ENCODE assay signal across 8 cellular contexts in genomic region chr5:99033014-99033931, GRCh38.
DNase-seq lines count a peak whose midpoint lies in the region; ATAC-seq, FAIRE-seq and TF ChIP-seq lines count a peak whose summit lies in the region.

No MANE protein-coding gene starts in this region.

- TF ChIP-seq CTCF in left lung (IDR thresholded peaks at IDR 0.05) = no peak
- no peak for TF ChIP-seq CTCF in H9 (conservative IDR thresholded peaks at IDR 0.05)

- no peak overlapping the region for H2AK5ac ChIP-seq in H9 (ENCODE audit: insufficient read length, low read length)

- intact Hi-C loops in left lung (cut with DNase I) (loop anchor here in 1 of 2 donors (5.0 kb wide), 1 partner anchor 126 kb away; no protein-coding TSS in a partner anchor), aorta (cut with DNase I) (loop anchor here (2.0 kb wide), 1 partner anchor 126 kb away; no protein-coding TSS in a partner anchor)

- FAIRE-seq in GM18507 (lab: Jason Lieb, UNC) = peak; percentile 87

- no peak overlapping the region for H3T11ph ChIP-seq in H9 (ENCODE audit: low read length)

- no peaks in the 10 kb centered on the region for H3K9me3 ChIP-seq in left lung
- no peaks in the 10 kb centered on the region for H3K9me3 ChIP-seq in aorta (ENCODE audit: control insufficient read depth, low read length)
- no peaks in the 10 kb centered on the region for H3K9me3 ChIP-seq in H9 (ENCODE audit: control insufficient read depth, low read depth, low read length)

- peaks cover 5% of the 10 kb centered on the region for H3K36me3 Mint-ChIP-seq in activated naive CD8-positive, alpha-beta T cell
- no peaks in the 10 kb centered on the region for H3K36me3 Mint-ChIP-seq in H9 (ENCODE audit: insufficient read depth in 1 of 3, low read depth in 3 of 3)

- peaks cover 9% of the 10 kb centered on the region for H3K9me3 Mint-ChIP-seq in activated naive CD8-positive, alpha-beta T cell (ENCODE audit: low read depth)
- H3K9me3 Mint-ChIP-seq in H9 = no peaks in the 10 kb centered on the region

- H3K4me2 ChIP-seq in H9 (ENCODE audit: insufficient read depth, insufficient read length, low read length) = no peak overlapping the region

- no peaks in the 10 kb centered on the region for H3K27me3 Mint-ChIP-seq in activated naive CD8-positive, alpha-beta T cell
- peaks cover under 1% of the 10 kb centered on the region; the same call in 1 of the 2 replicates for H3K27me3 Mint-ChIP-seq in H9 (ENCODE audit: low read depth)

- H3K79me2 ChIP-seq in H9 (ENCODE audit: insufficient read depth, low read length) = no peaks in the 10 kb centered on the region

- no peaks in the 10 kb centered on the region for H3K79me1 ChIP-seq in H9 (ENCODE audit: insufficient read depth, low read depth, low read length, poor library complexity, severe bottlenecking)

- no peak overlapping the region for H3K56ac ChIP-seq in H9 (ENCODE audit: insufficient read length, low read depth, low read length)

- DNase-seq in GM18507 (ENCODE audit: extremely low spot score, insufficient read length, low read depth) (no peak), left lung (no peak), aorta (no peak), HuH-7 (ENCODE audit: low spot score) (no peak), H9 (no peak), Ammon's horn (ENCODE audit: low spot score) (no peak)

- 55 to 58% methylated on average over 6 of the region's 6 CpGs for WGBS in aorta, 2 donors
- WGBS in H9 (ENCODE audit: extremely low coverage, insufficient read length, low lambda C conversion rate) = no CpG with 5 or more reads among the region's 6 CpGs

- H3K4ac ChIP-seq in H9 (ENCODE audit: low read depth, low read length) = no peak overlapping the region

- no peak overlapping the region for H3K9ac ChIP-seq in H9 (ENCODE audit: extremely low read depth, insufficient read length, low read length)

- no peak overlapping the region for H2BK15ac ChIP-seq in H9 (ENCODE audit: low read depth, low read length)

- H3K27ac ChIP-seq in left lung (peak overlapping the region; percentile 63 to 73), aorta (ENCODE audit: low read depth in 1 of 2, low read length in 2 of 2) (no peak overlapping the region), H9 (ENCODE audit: insufficient read length, low read depth, low read length) (no peak overlapping the region)

- H3K27ac Mint-ChIP-seq in activated naive CD8-positive, alpha-beta T cell = peak overlapping the region; percentile 92
- H3K27ac Mint-ChIP-seq in H9 = no peak overlapping the region

- H3K4me1 ChIP-seq in left lung (peaks cover 9 to 50% of the 10 kb centered on the region in 2 donors), aorta (ENCODE audit: control insufficient read depth in 1 of 2, insufficient read depth in 2 of 2, low read length in 2 of 2) (peaks cover 0 to 2% of the 10 kb centered on the region in 2 donors), H9 (ENCODE audit: insufficient read depth, low read length) (peaks cover 2% of the 10 kb centered on the region; the same call in 1 of the 2 replicates)

- H3K27me3 ChIP-seq in left lung (no peaks in the 10 kb centered on the region), aorta (ENCODE audit: control insufficient read depth in 1 of 2, insufficient read depth in 2 of 2, low read length in 1 of 2) (no peaks in the 10 kb centered on the region), H9 (ENCODE audit: insufficient read depth, low read length) (no peaks in the 10 kb centered on the region)

- H3K23me2 ChIP-seq in H9 (ENCODE audit: insufficient read length, low read depth, low read length, poor library complexity, severe bottlenecking) = no peaks in the 10 kb centered on the region

- H2BK12ac ChIP-seq in H9 (ENCODE audit: insufficient read length, low read depth, low read length) = no peak overlapping the region

- no peak overlapping the region for H4K8ac ChIP-seq in H9 (replicated peaks; ENCODE audit: insufficient read length, low read depth, low read length)

- H3K23ac ChIP-seq in H9 (ENCODE audit: insufficient read length, low read depth, low read length) = no peak overlapping the region

- H3K14ac ChIP-seq in H9 (ENCODE audit: insufficient read depth, low read length) = no peak overlapping the region

- no peak overlapping the region for H2AFZ ChIP-seq in H9 (ENCODE audit: low read length)

- peaks cover 68% of the 10 kb centered on the region for H3K4me1 Mint-ChIP-seq in activated naive CD8-positive, alpha-beta T cell (ENCODE audit: low read depth)
- H3K4me1 Mint-ChIP-seq in H9 = peaks cover 0 to 4% of the 10 kb centered on the region in 2 experiments; a peak in 3 of 4 replicates

- H3K4me3 Mint-ChIP-seq in activated naive CD8-positive, alpha-beta T cell = peak overlapping the region; percentile 87
- H3K4me3 Mint-ChIP-seq in H9 = no peak overlapping the region

- H4K5ac ChIP-seq in H9 (ENCODE audit: insufficient read length, low read depth, low read length) = no peak overlapping the region

- no peaks in the 10 kb centered on the region for H4K20me1 ChIP-seq in H9 (ENCODE audit: control insufficient read depth, insufficient read depth, insufficient read length)

- H2BK120ac ChIP-seq in H9 (ENCODE audit: low read depth, low read length, poor library complexity, severe bottlenecking) = no peak overlapping the region

- H2BK5ac ChIP-seq in H9 (ENCODE audit: insufficient read length, low read length) = no peak overlapping the region

- no peak overlapping the region for H3K18ac ChIP-seq in H9 (ENCODE audit: insufficient read length, low read depth, low read length)

- H3K36me3 ChIP-seq in left lung (no peaks in the 10 kb centered on the region), aorta (ENCODE audit: control insufficient read depth in 1 of 2, insufficient read depth in 2 of 2, low read length in 1 of 2) (no peaks in the 10 kb centered on the region)

- H3K4me3 ChIP-seq in left lung (peak overlapping the region; percentile 2 to 34), aorta (ENCODE audit: low read length in 2 of 2) (no peak overlapping the region)

- H4K91ac ChIP-seq in H9 (ENCODE audit: insufficient read length, low read depth, low read length) = no peak overlapping the region

- H2BK20ac ChIP-seq in H9 (ENCODE audit: low read depth, low read length, poor library complexity, severe bottlenecking) = no peak overlapping the region

- ATAC-seq in HG03139 (IDR thresholded peaks at IDR 0.05; ENCODE audit: unreplicated experiment) = peak; percentile 9
- peak; percentile 53 for ATAC-seq in left lung
- ATAC-seq in aorta (ENCODE audit: low FRiP score) = peak; percentile 34

Comparison
In these comparisons a context has a peak if more than half of its experiments do, and no peak if none do; other contexts are left out.
1. H3K27ac ChIP-seq: peak in left lung (2 of 2); none in aorta (0 of 2) and H9 (single experiment).
2. H3K4me3 ChIP-seq: peak in left lung (2 of 2); none in aorta (0 of 2).
3. Peak in every context shown above with its lines, with median percentiles within 50 percentile points of each other: ATAC-seq.